Comparison of ENCODE assay signal across 1 cellular context in the genomic region with DNA sequence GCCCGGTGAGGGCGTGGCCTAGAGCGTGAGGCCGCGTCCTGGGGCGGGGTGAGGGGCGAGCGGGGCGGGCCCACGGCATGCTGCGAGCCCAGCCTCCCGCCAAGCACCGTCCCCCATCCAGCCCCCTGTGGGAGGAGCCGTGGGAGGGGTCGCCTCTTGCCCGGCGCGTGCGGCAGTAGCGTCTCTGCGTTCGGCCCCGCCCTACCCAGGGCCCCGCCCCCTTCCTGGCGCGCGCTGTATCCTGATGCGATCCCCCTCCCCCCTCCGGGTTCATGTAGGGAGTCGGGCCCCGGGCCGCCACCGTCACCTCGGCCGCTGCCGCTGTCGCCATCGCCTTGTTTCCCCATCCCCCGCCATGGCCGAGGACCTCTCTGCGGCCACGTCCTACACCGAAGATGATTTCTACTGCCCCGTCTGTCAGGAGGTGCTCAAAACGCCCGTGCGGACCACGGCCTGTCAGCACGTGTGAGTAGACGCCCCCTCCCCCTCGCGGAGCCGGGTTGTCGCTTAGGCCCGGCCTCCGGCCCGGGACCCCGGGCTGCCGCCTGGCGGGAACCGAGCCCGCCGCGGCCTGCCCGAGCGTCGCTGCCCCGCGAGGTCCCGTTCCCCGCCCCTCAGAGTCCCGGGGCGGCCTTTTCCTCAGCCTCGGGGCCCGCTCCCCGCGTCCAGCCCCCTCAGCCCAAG.
TF ChIP-seq lines count a peak whose summit lies in the region.

No MANE protein-coding gene starts in this region.

TF ChIP-seq in H1, 55 proteins besides CTCF, POLR2A, EP300 and RAD21 (continued from another document):
- TF ChIP-seq SP1 (IDR thresholded peaks at IDR 0.05; ENCODE audit: low read depth, low read length) (peak; percentile 80), KDM4A (IDR thresholded peaks at IDR 0.05; ENCODE audit: low read depth, low read length, severe bottlenecking) (peak; percentile 49), CHD2 (IDR thresholded peaks at IDR 0.05; ENCODE audit: low read length) (0 out of 2 replicates have a peak, but pooled peaks have one; percentile 7), ZNF274 (IDR thresholded peaks at IDR 0.05; ENCODE audit: borderline replicate concordance, extremely low read depth, low read length) (no peak), RBBP5 (IDR thresholded peaks at IDR 0.05; ENCODE audit: borderline replicate concordance, low read depth, low read length) (0 out of 2 replicates have a peak, but pooled peaks have one; percentile 62), JUND (IDR thresholded peaks at IDR 0.05; ENCODE audit: low read length) (no peak), SAP30 (IDR thresholded peaks at IDR 0.05; ENCODE audit: insufficient read depth, insufficient replicate concordance, low read length) (peak; percentile 8), ASH2L (IDR thresholded peaks at IDR 0.05; ENCODE audit: low read length) (peak; percentile 98), POLR2AphosphoS5 (IDR thresholded peaks at IDR 0.05; ENCODE audit: low read depth, low read length) (peak; percentile 81), HDAC2 (IDR thresholded peaks at IDR 0.05; ENCODE audit: borderline replicate concordance in 1 of 2, low read depth in 2 of 2, low read length in 2 of 2) (peak in 1 of 2 experiments; percentile 84; a peak in 1 of 4 replicates), CHD1 (IDR thresholded peaks at IDR 0.05; ENCODE audit: low read depth, low read length) (no peak), FOSL1 (IDR thresholded peaks at IDR 0.05; ENCODE audit: insufficient read depth, low read depth, low read length) (0 out of 2 replicates have a peak, but pooled peaks have one; percentile 54), RFX5 (IDR thresholded peaks at IDR 0.05; ENCODE audit: borderline replicate concordance, low read depth, low read length) (no peak), CREB1 (IDR thresholded peaks at IDR 0.05) (peak; percentile 53; the same call in 1 of the 2 replicates), GTF2F1 (IDR thresholded peaks at IDR 0.05; ENCODE audit: borderline replicate concordance, low read depth, low read length) (no peak), CTBP2 (IDR thresholded peaks at IDR 0.05; ENCODE audit: borderline replicate concordance, insufficient read depth, insufficient read length, low read length) (peak; percentile 37), HDAC6 (IDR thresholded peaks at IDR 0.05; ENCODE audit: low read depth, low read length) (no peak), SIN3A (conservative IDR thresholded peaks at IDR 0.05 in 1 of 2, IDR thresholded peaks at IDR 0.05 in 1 of 2; ENCODE audit: low read depth in 1 of 2, low read length in 2 of 2) (peak; percentile 81 to 89; a peak in 3 of 4 replicates), JUN (IDR thresholded peaks at IDR 0.05; ENCODE audit: low read depth, low read length) (no peak), MAFK (IDR thresholded peaks at IDR 0.05; ENCODE audit: low read depth, low read length) (no peak)
- TF ChIP-seq, protein P1, sequence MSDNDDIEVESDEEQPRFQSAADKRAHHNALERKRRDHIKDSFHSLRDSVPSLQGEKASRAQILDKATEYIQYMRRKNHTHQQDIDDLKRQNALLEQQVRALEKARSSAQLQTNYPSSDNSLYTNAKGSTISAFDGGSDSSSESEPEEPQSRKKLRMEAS (IDR thresholded peaks at IDR 0.05) = peak; percentile 87
- TF ChIP-seq, protein P2, sequence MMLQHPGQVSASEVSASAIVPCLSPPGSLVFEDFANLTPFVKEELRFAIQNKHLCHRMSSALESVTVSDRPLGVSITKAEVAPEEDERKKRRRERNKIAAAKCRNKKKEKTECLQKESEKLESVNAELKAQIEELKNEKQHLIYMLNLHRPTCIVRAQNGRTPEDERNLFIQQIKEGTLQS (IDR thresholded peaks at IDR 0.05; ENCODE audit: insufficient read depth, low read depth, low read length) = no peak
